ENCODE assay signal across 13 cellular contexts in the genomic region with DNA sequence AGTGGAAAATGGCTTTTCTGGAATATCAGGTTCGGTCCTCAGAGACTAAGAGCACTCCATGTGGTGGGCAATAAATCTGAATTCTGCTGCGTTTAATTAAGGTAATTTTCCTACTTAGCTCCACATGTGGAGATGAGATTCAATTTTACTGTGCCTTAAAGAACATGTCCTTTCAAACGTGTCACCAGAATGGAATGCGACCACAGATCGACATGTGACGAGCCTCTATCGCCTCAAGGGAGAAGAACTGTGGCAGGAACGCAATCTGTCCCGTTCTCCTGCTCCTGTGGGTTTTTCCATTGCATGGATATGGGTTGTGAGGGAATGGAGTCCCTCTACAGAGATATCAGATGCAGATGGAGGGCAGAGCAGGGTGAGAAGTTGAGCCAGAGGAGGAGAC.
DNase-seq lines count a peak whose midpoint lies in the region; ATAC-seq and TF ChIP-seq lines count a peak whose summit lies in the region.
"Had no signal": no experiment of that assay in that cellular context is flagged by ENCODE, and none has a peak within 500 bp of the region (broad histone marks: within the 10 kb centered on the region; RNA-seq: fewer than 3 reads in every experiment).

No MANE protein-coding gene starts in this region.

- intact Hi-C loops in gastrocnemius medialis (cut with DNase I; ENCODE audit: low total_unique reads), result no loop called here

- in situ Hi-C loops in gastrocnemius medialis (cut with MboI; ENCODE audit: low sequenced_read_pairs in 4 of 4), result no loop called here

- H3K4me3 ChIP-seq in gastrocnemius medialis (no peak overlapping the region), Peyer's patch (no peak overlapping the region)
- H3K4me3 ChIP-seq: ascending aorta, sigmoid colon had no signal

- DNase-seq in HCEC 1CT (peak; percentile 26), SK-N-DZ (ENCODE audit: low spot score) (peak; percentile 60), fibroblast of peridontal ligament (ENCODE audit: extremely low read depth) (peak; percentile 49), gastrocnemius medialis (no peak), NCI-H524 treated with DMSO at 0.1 percent for 48 hours (lab: John Stamatoyannopoulos, UW) (no peak), NCI-H187 treated with DMSO at 0.1 percent for 48 hours (lab: John Stamatoyannopoulos, UW) (no peak), Peyer's patch (no peak)
- DNase-seq: activated CD8-positive, alpha-beta memory T cell treated with anti-CD3 and anti-CD28 coated beads, Interleukin-2, amount 50 U/mL, for 48 hours; naive thymus-derived CD4-positive, alpha-beta T cell; RPMI8226; sigmoid colon had no signal

- H3K27me3 ChIP-seq in gastrocnemius medialis (no peaks in the 10 kb centered on the region), Peyer's patch (no peaks in the 10 kb centered on the region)
- H3K27me3 ChIP-seq: ascending aorta, sigmoid colon had no signal

- ATAC-seq in gastrocnemius medialis, result peak; percentile 50 to 53
- ATAC-seq: naive thymus-derived CD4-positive, alpha-beta T cell had no signal

- H3K36me3 ChIP-seq in gastrocnemius medialis, result no peaks in the 10 kb centered on the region
- H3K36me3 ChIP-seq in Peyer's patch, result no peaks in the 10 kb centered on the region
- H3K36me3 ChIP-seq: ascending aorta, sigmoid colon had no signal

- H3K27ac ChIP-seq in gastrocnemius medialis (peak overlapping the region; percentile 30 to 66 (median 42)), Peyer's patch (no peak overlapping the region)
- H3K27ac ChIP-seq: ascending aorta, KMS-11, sigmoid colon had no signal

- H3K4me1 ChIP-seq in gastrocnemius medialis, result no peaks in the 10 kb centered on the region
- H3K4me1 ChIP-seq in Peyer's patch, result no peaks in the 10 kb centered on the region

- H3K9me3 ChIP-seq in gastrocnemius medialis (no peaks in the 10 kb centered on the region), Peyer's patch (no peaks in the 10 kb centered on the region)
- H3K9me3 ChIP-seq: ascending aorta, sigmoid colon had no signal

- TF ChIP-seq POLR2A in gastrocnemius medialis (IDR thresholded peaks at IDR 0.05) (no peak), Peyer's patch (IDR thresholded peaks at IDR 0.05) (no peak)

- TF ChIP-seq CTCF in gastrocnemius medialis (IDR thresholded peaks at IDR 0.05 in 4 of 5, conservative IDR thresholded peaks at IDR 0.05 in 1 of 5) (no peak), Peyer's patch (IDR thresholded peaks at IDR 0.05) (no peak)

Comparison
In these comparisons a context has a peak if more than half of its experiments do, and no peak if none do; other contexts are left out.
1. DNase-seq: peak in HCEC 1CT (single experiment), SK-N-DZ (single experiment) and fibroblast of peridontal ligament (single experiment); none in gastrocnemius medialis (0 of 2), NCI-H524 treated with DMSO at 0.1 percent for 48 hours (single experiment), NCI-H187 treated with DMSO at 0.1 percent for 48 hours (single experiment) and Peyer's patch (0 of 3).
2. H3K27ac ChIP-seq: peak in gastrocnemius medialis (4 of 4); none in Peyer's patch (0 of 4).